Comparison of ENCODE assay signal across 28 cellular contexts in genomic region chr6:157541618-157542404, GRCh38.
DNase-seq lines count a peak whose midpoint lies in the region; ATAC-seq and TF ChIP-seq lines count a peak whose summit lies in the region.
"Had no signal": no experiment of that assay in that cellular context is flagged by ENCODE, and none has a peak within 500 bp of the region (broad histone marks: within the 10 kb centered on the region; RNA-seq: fewer than 3 reads in every experiment).

No MANE protein-coding gene starts in this region.

- ATAC-seq in left ventricle myocardium superior (peak; percentile 74), psoas muscle (peak; percentile 63 to 81 (median 74))
- ATAC-seq in natural killer cell treated with Interleukin-12 subunit alpha and Interleukin-12 subunit beta and Interleukin-15 and Interleukin-18, amount 100 ng/mL, for 72 hours: no peak
- ATAC-seq: activated T-cell treated with anti-CD3 and anti-CD28 coated beads, Interleukin-2, amount 50 U/mL, for 72 hours; Panc1; stimulated activated naive CD8-positive, alpha-beta T cell treated with anti-CD3 and anti-CD28 coated beads, Interleukin-15, amount 100 ng/mL, for 72 hours; T-cell had no signal

- intact Hi-C loops in left ventricle myocardium superior (cut with micrococcal nuclease): no loop called here
- intact Hi-C loops in psoas muscle (cut with DNase I): no loop called here

- DNase-seq in left ventricle myocardium superior (no peak), psoas muscle (no peak), AG08396 (ENCODE audit: low spot score) (no peak), HCEC 1CT (no peak)
- DNase-seq in natural killer cell treated with Interleukin-12 subunit alpha and Interleukin-12 subunit beta and Interleukin-15 and Interleukin-18, amount 100 ng/mL, for 72 hours (ENCODE audit: low spot score): no peak
- DNase-seq: ACHN; activated CD4-positive, alpha-beta T cell treated with anti-CD3 and anti-CD28 coated beads, Interleukin-2, amount 50 U/mL, for 1 hour; activated naive CD4-positive, alpha-beta T cell; activated T-cell treated with anti-CD3 and anti-CD28 coated beads, Interleukin-2, amount 50 U/mL, for 72 hours; C1 segment of cervical spinal cord; central memory CD4-positive, alpha-beta T cell; GDM1; KBM-7; NCI-H1092 treated with DMSO at 0.1 percent for 48 hours; NCI-H1694 treated with DMSO at 0.1 percent for 48 hours; NCI-H446; NCI-H748 treated with DMSO at 0.1 percent for 48 hours; spleen; stimulated activated CD4-positive, alpha-beta T cell treated with anti-CD3 and anti-CD28 coated beads, Interleukin-2, amount 100 ng/mL, for 24 hours; stimulated activated naive CD8-positive, alpha-beta T cell treated with anti-CD3 and anti-CD28 coated beads, Interleukin-15, amount 100 ng/mL, for 72 hours; T-cell had no signal

- no peaks in the 10 kb centered on the region for H3K27me3 ChIP-seq in BLaER1 treated with 17β-estradiol and CSF1 and Interleukin-3, amounts not matched to agents 10 nM and 100 nM
- H3K27me3 ChIP-seq in psoas muscle (ENCODE audit: insufficient read depth in 3 of 3, low read length in 2 of 3): no peaks in the 10 kb centered on the region
- H3K27me3 ChIP-seq: spleen had no signal

- H3K9ac ChIP-seq in BLaER1 treated with 17β-estradiol and CSF1 and Interleukin-3, amounts not matched to agents 10 nM and 100 nM: peak overlapping the region in 5 of 11 experiments; percentile 1 to 41 (median 29); a peak in 6 of 22 replicates
- H3K9ac ChIP-seq: parathyroid adenoma had no signal

- H3K4me1 ChIP-seq in BLaER1 treated with 17β-estradiol and CSF1 and Interleukin-3, amounts not matched to agents 10 nM and 100 nM: peaks cover 51 to 74% (median 59%) of the 10 kb centered on the region in 10 experiments
- peaks cover 58% of the 10 kb centered on the region for H3K4me1 ChIP-seq in psoas muscle

- H3K27me3 Mint-ChIP-seq in IgD-negative memory B cell: no peaks in the 10 kb centered on the region
- H3K27me3 Mint-ChIP-seq in natural killer cell treated with Interleukin-12 subunit alpha and Interleukin-12 subunit beta and Interleukin-15 and Interleukin-18, amount 100 ng/mL, for 72 hours: no peaks in the 10 kb centered on the region
- H3K27me3 Mint-ChIP-seq: dendritic cell treated with granulocyte-macrophage colony-stimulating factor and Interleukin-4, amounts not matched to agents 40 ng/mL and 50 ng/mL, for 4 days; T-cell had no signal

- H3K9me3 ChIP-seq in BLaER1 treated with 17β-estradiol and CSF1 and Interleukin-3, amounts not matched to agents 10 nM and 100 nM (replicated peaks in 1 of 11): peaks cover 13 to 35% (median 19%) of the 10 kb centered on the region in 11 experiments; a peak in 21 of 22 replicates
- H3K9me3 ChIP-seq in psoas muscle: no peaks in the 10 kb centered on the region
- H3K9me3 ChIP-seq: spleen, thoracic aorta had no signal

- peaks cover 35 to 53% (median 46%) of the 10 kb centered on the region in 3 donors for H3K4me1 Mint-ChIP-seq in IgD-negative memory B cell
- peaks cover 26 to 28% of the 10 kb centered on the region in 2 donors for H3K4me1 Mint-ChIP-seq in natural killer cell treated with Interleukin-12 subunit alpha and Interleukin-12 subunit beta and Interleukin-15 and Interleukin-18, amount 100 ng/mL, for 72 hours (ENCODE audit: low read depth in 2 of 2)

- no peak for TF ChIP-seq CTCF in psoas muscle (IDR thresholded peaks at IDR 0.05)

- peaks cover 9% of the 10 kb centered on the region for H3K36me3 Mint-ChIP-seq in IgD-negative memory B cell
- H3K36me3 Mint-ChIP-seq in natural killer cell treated with Interleukin-12 subunit alpha and Interleukin-12 subunit beta and Interleukin-15 and Interleukin-18, amount 100 ng/mL, for 72 hours: peaks cover 7% of the 10 kb centered on the region

- H3K9me3 Mint-ChIP-seq in IgD-negative memory B cell: peaks cover 0 to 3% (median 0%) of the 10 kb centered on the region in 3 donors
- no peaks in the 10 kb centered on the region for H3K9me3 Mint-ChIP-seq in natural killer cell treated with Interleukin-12 subunit alpha and Interleukin-12 subunit beta and Interleukin-15 and Interleukin-18, amount 100 ng/mL, for 72 hours
- H3K9me3 Mint-ChIP-seq: activated T-cell treated with anti-CD3 and anti-CD28 coated beads, Interleukin-2, amount 50 U/mL, for 72 hours; dendritic cell treated with granulocyte-macrophage colony-stimulating factor and Interleukin-4, amounts not matched to agents 40 ng/mL and 50 ng/mL, for 4 days had no signal

- H3K36me3 ChIP-seq in BLaER1 treated with 17β-estradiol and CSF1 and Interleukin-3, amounts not matched to agents 10 nM and 100 nM: peaks cover 0 to 40% (median 22%) of the 10 kb centered on the region in 11 experiments; a peak in 19 of 22 replicates
- H3K36me3 ChIP-seq in psoas muscle (ENCODE audit: insufficient read depth in 1 of 2, low read depth in 1 of 2): no peaks in the 10 kb centered on the region

- peak overlapping the region; percentile 14 to 83 (median 67); a peak in 20 of 22 replicates for H3K4me2 ChIP-seq in BLaER1 treated with 17β-estradiol and CSF1 and Interleukin-3, amounts not matched to agents 10 nM and 100 nM

- peak overlapping the region; percentile 45 to 55 (median 46) for H3K27ac Mint-ChIP-seq in IgD-negative memory B cell
- peak overlapping the region in 1 of 2 donors; percentile 5 for H3K27ac Mint-ChIP-seq in natural killer cell treated with Interleukin-12 subunit alpha and Interleukin-12 subunit beta and Interleukin-15 and Interleukin-18, amount 100 ng/mL, for 72 hours
- H3K27ac Mint-ChIP-seq: activated T-cell treated with anti-CD3 and anti-CD28 coated beads, Interleukin-2, amount 50 U/mL, for 72 hours; dendritic cell treated with granulocyte-macrophage colony-stimulating factor and Interleukin-4, amounts not matched to agents 40 ng/mL and 50 ng/mL, for 4 days; stimulated activated naive CD8-positive, alpha-beta T cell treated with anti-CD3 and anti-CD28 coated beads, Interleukin-15, amount 100 ng/mL, for 72 hours; T-cell had no signal

- H3K27ac ChIP-seq in BLaER1 treated with 17β-estradiol and CSF1 and Interleukin-3, amounts not matched to agents 10 nM and 100 nM: peak overlapping the region in 8 of 11 experiments; percentile 3 to 44 (median 23); a peak in 13 of 22 replicates
- peak overlapping the region; percentile 67 for H3K27ac ChIP-seq in psoas muscle
- H3K27ac ChIP-seq: parathyroid adenoma, spleen, thoracic aorta had no signal

- no peak overlapping the region for H3K4me3 ChIP-seq in BLaER1 treated with 17β-estradiol and CSF1 and Interleukin-3, amounts not matched to agents 10 nM and 100 nM
- peak overlapping the region; percentile 16 for H3K4me3 ChIP-seq in psoas muscle
- H3K4me3 ChIP-seq: lung, spleen, thoracic aorta had no signal

- WGBS in psoas muscle, 3 donors: 32 to 55% (median 33%) methylated on average over 13 of the region's 13 CpGs

- H4K20me1 ChIP-seq in BLaER1 treated with 17β-estradiol and CSF1 and Interleukin-3, amounts not matched to agents 10 nM and 100 nM: no peaks in the 10 kb centered on the region

- H3K4me3 Mint-ChIP-seq in IgD-negative memory B cell: peak overlapping the region in 1 of 4 donors; percentile 75
- no peak overlapping the region for H3K4me3 Mint-ChIP-seq in natural killer cell treated with Interleukin-12 subunit alpha and Interleukin-12 subunit beta and Interleukin-15 and Interleukin-18, amount 100 ng/mL, for 72 hours
- H3K4me3 Mint-ChIP-seq: activated T-cell treated with anti-CD3 and anti-CD28 coated beads, Interleukin-2, amount 50 U/mL, for 72 hours; dendritic cell treated with granulocyte-macrophage colony-stimulating factor and Interleukin-4, amounts not matched to agents 40 ng/mL and 50 ng/mL, for 4 days; stimulated activated naive CD8-positive, alpha-beta T cell treated with anti-CD3 and anti-CD28 coated beads, Interleukin-15, amount 100 ng/mL, for 72 hours; T-cell had no signal

Comparison
In these comparisons a context has a peak if more than half of its experiments do, and no peak if none do; other contexts are left out.
1. ATAC-seq: peak in left ventricle myocardium superior (single experiment) and psoas muscle (4 of 4); none in natural killer cell treated with Interleukin-12 subunit alpha and Interleukin-12 subunit beta and Interleukin-15 and Interleukin-18, amount 100 ng/mL, for 72 hours (0 of 2).